ENCODE assay signal across 8 cellular contexts in genomic region chr5:178204205-178205009, GRCh38. TPM values are rescaled to one million over a fixed set of nuclear protein-coding genes. Genes with fewer than 3 reads are reported as not detected.
A peak's percentile ranks its signal among the peaks of the same experiment; 100 is the strongest.
DNase-seq lines count a peak whose midpoint lies in the region; ATAC-seq and TF ChIP-seq lines count a peak whose summit lies in the region.

Gene HNRNPAB (plus strand): TSS chr5:178204533. CDS start chr5:178204838, 305 bp downstream.

- intact Hi-C loops in dorsolateral prefrontal cortex (cut with DNase I) (loop anchor here (1.0 to 5.0 kb wide), 3 partner anchors 28 to 37 kb away; partner anchors contain the start of gene PHYKPL (in 2 of the 2)), right lobe of liver (cut with DNase I) (no loop called here)

- H3K27me3 ChIP-seq in dorsolateral prefrontal cortex = no peaks in the 10 kb centered on the region
- no peaks in the 10 kb centered on the region for H3K27me3 ChIP-seq in right lobe of liver

- peaks cover 7 to 29% (median 21%) of the 10 kb centered on the region in 4 donors for H3K36me3 ChIP-seq in right lobe of liver

- H3K4me3 ChIP-seq in dorsolateral prefrontal cortex = peak within 1 kb of the TSS; percentile 56 to 99 (median 86)
- H3K4me3 ChIP-seq in right lobe of liver = peak within 1 kb of the TSS; percentile 84 to 91 (median 91)

- WGBS in right lobe of liver (ENCODE audit: insufficient coverage, low coverage, low lambda C conversion rate, missing lambda C conversion rate) = 0% methylated on average over 4 of the region's 111 CpGs

- peak; percentile 92 for DNase-seq in NCI-H774 (lab: John Stamatoyannopoulos, UW)
- peak; percentile 95 to 96 for DNase-seq in activated CD4-positive, alpha-beta T cell treated with anti-CD3 and anti-CD28 coated beads, Interleukin-2, amount 50 U/mL, for 48 hours
- peak; percentile 95 to 97 (median 96) for DNase-seq in dorsolateral prefrontal cortex
- peak; percentile 95 to 97 (median 95) for DNase-seq in right lobe of liver
- peak; percentile 94 for DNase-seq in stimulated activated CD4-positive, alpha-beta T cell treated with anti-CD3 and anti-CD28 coated beads, Interleukin-4, amount 100 ng/mL, for 4 hours

- TF ChIP-seq CTCF in C4-2B (conservative IDR thresholded peaks at IDR 0.05) (no peak), dorsolateral prefrontal cortex (IDR thresholded peaks at IDR 0.05 in 54 of 56, conservative IDR thresholded peaks at IDR 0.05 in 2 of 56; ENCODE audit: low read depth in 1 of 56, partially characterized antibody in 56 of 56) (peak in 15 of 56 donors; percentile 0 to 55 (median 28)), right lobe of liver (IDR thresholded peaks at IDR 0.05) (no peak)

- H3K4me1 ChIP-seq in right lobe of liver = peaks cover 0 to 32% (median 7%) of the 10 kb centered on the region in 4 donors

- TF ChIP-seq POLR2A in right lobe of liver (IDR thresholded peaks at IDR 0.05) = peak; percentile 100

- peak within 1 kb of the TSS; percentile 98 for H3K27ac ChIP-seq in C4-2B
- peak within 1 kb of the TSS in 55 of 59 donors; percentile 31 to 93 (median 78) for H3K27ac ChIP-seq in dorsolateral prefrontal cortex
- H3K27ac ChIP-seq in right lobe of liver = peak within 1 kb of the TSS; percentile 53 to 91 (median 77)

- ATAC-seq in GM19395 (IDR thresholded peaks at IDR 0.05; ENCODE audit: unreplicated experiment) (peak; percentile 90), HG03565 (IDR thresholded peaks at IDR 0.05; ENCODE audit: unreplicated experiment) (peak; percentile 83), right lobe of liver (peak; percentile 78 to 92 (median 86))

- H3K9me3 ChIP-seq in right lobe of liver = no peaks in the 10 kb centered on the region

RNA-seq across cellular contexts. Expression of gene HNRNPAB, which starts in this region (rescaled TPM):
- total RNA-seq in dorsolateral prefrontal cortex = 10 to 100 TPM; 27.5 to 66.1 (median 44.7) TPM
- total RNA-seq in right lobe of liver = 10 to 100 TPM; 44.2 to 96.1 (median 73.5) TPM

Comparison
In these comparisons a context has a peak if more than half of its experiments do, and no peak if none do; other contexts are left out.
1. Peak in every context shown above with its lines: DNase-seq, ATAC-seq, H3K4me3 ChIP-seq and H3K27ac ChIP-seq.
2. intact Hi-C loops: an anchor here in dorsolateral prefrontal cortex (1.0 to 5.0 kb wide); none called in right lobe of liver.